ENCODE assay signal across 1 cellular context in genomic region chr20:32071395-32072167, GRCh38.
TF ChIP-seq lines count a peak whose summit lies in the region.

No MANE protein-coding gene starts in this region.

TF ChIP-seq in SK-N-SH treated with all-trans-retinoic acid at 6 μM for 48 hours, 23 proteins besides CTCF, POLR2A, EP300 and RAD21 (continued from another document):
- TF ChIP-seq CREB5 (CRISPR knock-in tag; IDR thresholded peaks at IDR 0.05; ENCODE audit: low read depth) = no peak
- TF ChIP-seq, protein P1, sequence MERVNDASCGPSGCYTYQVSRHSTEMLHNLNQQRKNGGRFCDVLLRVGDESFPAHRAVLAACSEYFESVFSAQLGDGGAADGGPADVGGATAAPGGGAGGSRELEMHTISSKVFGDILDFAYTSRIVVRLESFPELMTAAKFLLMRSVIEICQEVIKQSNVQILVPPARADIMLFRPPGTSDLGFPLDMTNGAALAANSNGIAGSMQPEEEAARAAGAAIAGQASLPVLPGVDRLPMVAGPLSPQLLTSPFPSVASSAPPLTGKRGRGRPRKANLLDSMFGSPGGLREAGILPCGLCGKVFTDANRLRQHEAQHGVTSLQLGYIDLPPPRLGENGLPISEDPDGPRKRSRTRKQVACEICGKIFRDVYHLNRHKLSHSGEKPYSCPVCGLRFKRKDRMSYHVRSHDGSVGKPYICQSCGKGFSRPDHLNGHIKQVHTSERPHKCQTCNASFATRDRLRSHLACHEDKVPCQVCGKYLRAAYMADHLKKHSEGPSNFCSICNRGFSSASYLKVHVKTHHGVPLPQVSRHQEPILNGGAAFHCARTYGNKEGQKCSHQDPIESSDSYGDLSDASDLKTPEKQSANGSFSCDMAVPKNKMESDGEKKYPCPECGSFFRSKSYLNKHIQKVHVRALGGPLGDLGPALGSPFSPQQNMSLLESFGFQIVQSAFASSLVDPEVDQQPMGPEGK (CRISPR knock-in tag; IDR thresholded peaks at IDR 0.05; ENCODE audit: borderline replicate concordance) = no peak
- no peak for TF ChIP-seq ZNF8 (CRISPR knock-in tag; IDR thresholded peaks at IDR 0.05)
- TF ChIP-seq ARNTL (CRISPR knock-in tag; IDR thresholded peaks at IDR 0.05; ENCODE audit: borderline replicate concordance, low read depth) = no peak
TF ChIP-seq in SK-N-SH treated with all-trans-retinoic acid at 6 μM for 48 hours: peak in this region for 0.
